In the genomic region with DNA sequence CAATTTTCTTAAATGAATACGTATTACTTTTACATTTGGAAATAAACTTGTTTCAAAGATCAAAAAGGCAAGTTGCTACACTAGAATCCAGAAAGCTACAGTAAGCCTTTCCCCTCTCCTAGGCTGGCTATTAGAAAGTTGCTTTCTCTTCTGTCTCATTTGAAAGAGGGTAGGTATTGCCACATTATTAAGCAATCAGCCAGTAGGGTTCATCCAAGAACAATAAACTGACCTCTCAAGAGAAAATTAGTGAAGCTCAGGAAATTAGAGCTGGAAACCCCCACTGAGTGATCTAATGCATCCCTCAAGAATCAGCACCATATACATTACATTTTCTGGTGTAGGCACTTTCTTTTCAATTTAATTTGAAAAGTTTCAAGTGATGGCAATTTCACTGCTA, we compare ENCODE assay signal across 17 cellular contexts. TPM values are rescaled to one million over a fixed set of nuclear protein-coding genes. Genes with fewer than 3 reads are reported as not detected.
DNase-seq lines count a peak whose midpoint lies in the region; ATAC-seq, FAIRE-seq and TF ChIP-seq lines count a peak whose summit lies in the region.
"Had no signal": no experiment of that assay in that cellular context is flagged by ENCODE, and none has a peak within 500 bp of the region (broad histone marks: within the 10 kb centered on the region; RNA-seq: fewer than 3 reads in every experiment).

No MANE protein-coding gene starts in this region.

- no peak for ATAC-seq in HepG2
- ATAC-seq in HG02938 (IDR thresholded peaks at IDR 0.05; ENCODE audit: unreplicated experiment), result no peak
- no peak for ATAC-seq in HG03139 (IDR thresholded peaks at IDR 0.05; ENCODE audit: unreplicated experiment)
- no peak for ATAC-seq in CD8-positive, alpha-beta T cell

- 0% methylated on average over 1 of the region's 1 CpG for WGBS in HepG2 (ENCODE audit: low lambda C conversion rate)

- no peaks in the 10 kb centered on the region for H3K9me3 Mint-ChIP-seq in CD8-positive, alpha-beta T cell
- H3K9me3 Mint-ChIP-seq: neural crest cell had no signal

- H3K4me3 ChIP-seq in NB4 (ENCODE audit: low read depth, low read length) (no peak overlapping the region), choroid plexus epithelial cell (ENCODE audit: low read depth, low read length) (no peak overlapping the region), HepG2 (replicated peaks in 1 of 3; ENCODE audit: insufficient read depth in 1 of 3, low read depth in 2 of 3, low read length in 3 of 3) (no peak overlapping the region)
- H3K4me3 ChIP-seq in CD8-positive, alpha-beta T cell (ENCODE audit: low read depth, low read length), result no peak overlapping the region

- no peak overlapping the region for H2AFZ ChIP-seq in HepG2 (ENCODE audit: low read length)

- no peaks in the 10 kb centered on the region for H3K9me3 ChIP-seq in HepG2 (ENCODE audit: low read length)
- H3K9me3 ChIP-seq in CD8-positive, alpha-beta T cell (ENCODE audit: low read length), result no peaks in the 10 kb centered on the region
- H3K9me3 ChIP-seq: BE2C had no signal

- no peak overlapping the region for H3K9ac ChIP-seq in HepG2 (ENCODE audit: insufficient read depth, low read depth, low read length)

- H3K27me3 Mint-ChIP-seq in CD8-positive, alpha-beta T cell (ENCODE audit: low read depth), result peaks cover 39% of the 10 kb centered on the region

- H3K27ac Mint-ChIP-seq in CD8-positive, alpha-beta T cell, result no peak overlapping the region

- intact Hi-C loops in HepG2 (cut with micrococcal nuclease; ENCODE audit: unreplicated experiment), result no loop called here
- intact Hi-C loops in CD8-positive, alpha-beta T cell (cut with DNase I, micrococcal nuclease), result no loop called here

- TF ChIP-seq RAD21 in HepG2 (CRISPR knock-in tag; IDR thresholded peaks at IDR 0.05), result no peak

- TF ChIP-seq POLR2A in NB4 (IDR thresholded peaks at IDR 0.05; ENCODE audit: extremely low read depth, insufficient read length) (no peak), HepG2 (IDR thresholded peaks at IDR 0.05; ENCODE audit: insufficient read depth in 1 of 2, low read depth in 2 of 2, low read length in 2 of 2) (no peak)

- H3K4me1 ChIP-seq in HepG2 (ENCODE audit: insufficient read depth, low read length), result no peaks in the 10 kb centered on the region
- H3K4me1 ChIP-seq in CD8-positive, alpha-beta T cell (ENCODE audit: insufficient read depth, low read length), result no peaks in the 10 kb centered on the region
- H3K4me1 ChIP-seq: BE2C had no signal

- no peaks in the 10 kb centered on the region for H3K4me1 Mint-ChIP-seq in CD8-positive, alpha-beta T cell (ENCODE audit: low read depth)

- TF ChIP-seq CTCF in NB4 (IDR thresholded peaks at IDR 0.05; ENCODE audit: low read depth, low read length) (no peak), choroid plexus epithelial cell (conservative IDR thresholded peaks at IDR 0.05; ENCODE audit: low read depth, low read length) (no peak), HepG2 (CRISPR knock-in tag; IDR thresholded peaks at IDR 0.05) (no peak)
- no peak for TF ChIP-seq CTCF in CD8-positive, alpha-beta T cell (IDR thresholded peaks at IDR 0.05)

- POLR2A ChIA-PET in HepG2 (lab: Yijun Ruan, JAX), result no interaction called here
- POLR2A ChIA-PET in CD8-positive, alpha-beta T cell (lab: Charles Lee), result no interaction called here

- in situ Hi-C loops in HepG2 (cut with HindIII; ENCODE audit: extremely low pct_ligation_motif_present, low pct_unique_long_range_greater_than_20kb), result no loop called here

- H3K4me2 ChIP-seq in HepG2 (ENCODE audit: low read depth, low read length), result no peak overlapping the region

- H3K36me3 Mint-ChIP-seq in CD8-positive, alpha-beta T cell, result no peaks in the 10 kb centered on the region

- H3K27me3 ChIP-seq in HepG2 (ENCODE audit: control insufficient read depth in 1 of 2, insufficient read depth in 2 of 2, low read length in 2 of 2), result peaks cover 2 to 16% of the 10 kb centered on the region in 2 experiments; a peak in 3 of 5 replicates
- no peaks in the 10 kb centered on the region for H3K27me3 ChIP-seq in CD8-positive, alpha-beta T cell (ENCODE audit: insufficient read depth, low read length)

- H3K79me2 ChIP-seq in HepG2 (ENCODE audit: insufficient read depth, low read length), result no peaks in the 10 kb centered on the region

- no peaks in the 10 kb centered on the region for H4K20me1 ChIP-seq in HepG2 (ENCODE audit: insufficient read depth, low read length)

- H3K36me3 ChIP-seq in HepG2 (replicated peaks in 1 of 2; ENCODE audit: control insufficient read depth in 1 of 2, insufficient read depth in 2 of 2, low read length in 2 of 2), result no peaks in the 10 kb centered on the region
- H3K36me3 ChIP-seq in CD8-positive, alpha-beta T cell (ENCODE audit: insufficient read depth, low read length), result no peaks in the 10 kb centered on the region
- H3K36me3 ChIP-seq: BE2C had no signal

- no peak overlapping the region for H3K27ac ChIP-seq in HepG2 (ENCODE audit: extremely low read length, insufficient read depth, low read length)
- no peak overlapping the region for H3K27ac ChIP-seq in CD8-positive, alpha-beta T cell (ENCODE audit: low read depth, low read length)

- no TSS peak for BruUV-seq in HepG2 (replicated peaks; lab: Mats Ljungman, UMichigan)

- no peak overlapping the region for H3K4me3 Mint-ChIP-seq in CD8-positive, alpha-beta T cell
- H3K4me3 Mint-ChIP-seq: neural crest cell had no signal

- FAIRE-seq in HepG2 (lab: Jason Lieb, UNC), result no peak
- FAIRE-seq: RCC 7860 had no signal

- TF ChIP-seq EP300 in HepG2 (IDR thresholded peaks at IDR 0.05; ENCODE audit: low read depth in 2 of 2, low read length in 2 of 2) (no peak), HepG2 (CRISPR knock-in tag; IDR thresholded peaks at IDR 0.05; ENCODE audit: borderline replicate concordance) (no peak)

- DNase-seq in Daoy (ENCODE audit: low read depth), result peak; percentile 65
- peak; percentile 83 for DNase-seq in NB4 (ENCODE audit: low read depth)
- DNase-seq in choroid plexus epithelial cell (ENCODE audit: low read depth), result peak; percentile 49
- DNase-seq in HepG2 (ENCODE audit: low spot score), result no peak
- DNase-seq in activated CD4-positive, alpha-beta T cell treated with anti-CD3 and anti-CD28 coated beads, Interleukin-2, amount 50 U/mL, for 4 hours, result no peak
- no peak for DNase-seq in CD8-positive, alpha-beta T cell
- DNase-seq: activated effector memory CD4-positive, alpha-beta T cell treated with anti-CD3 and anti-CD28 coated beads, Interleukin-2, amount 50 U/mL, for 16 hours; BE2C; NCI-H2081; NCI-H526 treated with DMSO at 0.1 percent for 48 hours; stimulated activated CD4-positive, alpha-beta T cell treated with anti-CD3 and anti-CD28 coated beads, Interleukin-1b, Interleukin-23, amount 100 ng/mL, for 48 hours had no signal

- CTCF ChIA-PET in HepG2 (lab: Yijun Ruan, JAX; ENCODE audit: low intra/inter-chr PET ratio, low total read pairs), result no interaction called here
- CTCF ChIA-PET in CD8-positive, alpha-beta T cell (lab: Charles Lee), result no interaction called here

TF ChIP-seq in HepG2, 621 proteins besides CTCF, POLR2A, EP300 and RAD21:
- TF ChIP-seq, protein P1, sequence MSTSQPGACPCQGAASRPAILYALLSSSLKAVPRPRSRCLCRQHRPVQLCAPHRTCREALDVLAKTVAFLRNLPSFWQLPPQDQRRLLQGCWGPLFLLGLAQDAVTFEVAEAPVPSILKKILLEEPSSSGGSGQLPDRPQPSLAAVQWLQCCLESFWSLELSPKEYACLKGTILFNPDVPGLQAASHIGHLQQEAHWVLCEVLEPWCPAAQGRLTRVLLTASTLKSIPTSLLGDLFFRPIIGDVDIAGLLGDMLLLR (CRISPR knock-in tag; IDR thresholded peaks at IDR 0.05), result no peak
- TF ChIP-seq CEBPB (IDR thresholded peaks at IDR 0.05; ENCODE audit: borderline replicate concordance, low read depth, low read length), result peak; percentile 46; the same call in 1 of the 2 replicates
- TF ChIP-seq GZF1 (CRISPR knock-in tag; IDR thresholded peaks at IDR 0.05), result no peak
- no peak for TF ChIP-seq ZNF709 (CRISPR knock-in tag; IDR thresholded peaks at IDR 0.05)
- TF ChIP-seq DPF2 (CRISPR knock-in tag; IDR thresholded peaks at IDR 0.05; ENCODE audit: borderline replicate concordance, low read depth), result no peak
- TF ChIP-seq FLYWCH1 (CRISPR knock-in tag; IDR thresholded peaks at IDR 0.05), result no peak

RNA-seq across cellular contexts. Expression of a gene that starts 4.5 kb away (rescaled TPM):
- 1.8 and 2.7 TPM in 2 replicates for total RNA-seq in Daoy (2014; rRNA removed; shearing (Covaris generic))
- not detected in 2 replicates for total RNA-seq in HepG2 (2016; rRNA removed; fragmentation: Illumina TruSeq; extraction: Trizol)
- 0.09 TPM in 1 of 2 replicates, not detected in the other for total RNA-seq in HepG2 (2016; cell fraction: cytosol; rRNA removed; fragmentation: Illumina TruSeq; extraction: Trizol; ENCODE audit: low read depth)
- total RNA-seq in HepG2 (2016; cell fraction: insoluble cytoplasmic fraction; rRNA removed; fragmentation: Illumina TruSeq; extraction: Trizol), result not detected in 2 replicates
- not detected in 2 replicates for total RNA-seq in HepG2 (2016; cell fraction: membrane; rRNA removed; fragmentation: Illumina TruSeq; extraction: Trizol)
- total RNA-seq in HepG2 (2016; cell fraction: nucleus; rRNA removed; fragmentation: Illumina TruSeq; extraction: Trizol), result not detected in 2 replicates
- polyA plus RNA-seq in HepG2 (2011; rRNA removed), result 0.03 and 0.16 TPM in 2 replicates
- polyA plus RNA-seq in HepG2 (2011; cell fraction: cytosol; rRNA removed), result not detected in 2 replicates
- polyA plus RNA-seq in HepG2 (2011; cell fraction: nucleus; rRNA removed), result not detected in 2 replicates
- not detected in 2 replicates for polyA plus RNA-seq in HepG2 (2012)
- polyA plus RNA-seq in HepG2 (2016; cell fraction: cytosol; fragmentation: Illumina TruSeq; extraction: Trizol; ENCODE audit: low read depth), result not detected in 2 replicates
- polyA plus RNA-seq in HepG2 (2016; cell fraction: insoluble cytoplasmic fraction; fragmentation: Illumina TruSeq; extraction: Trizol; ENCODE audit: low read depth), result not detected in 2 replicates
- polyA plus RNA-seq in HepG2 (2016; cell fraction: membrane; fragmentation: Illumina TruSeq; extraction: Trizol; ENCODE audit: low read depth), result not detected in 2 replicates
- polyA plus RNA-seq in HepG2 (2016; cell fraction: nucleus; fragmentation: Illumina TruSeq; extraction: Trizol; ENCODE audit: insufficient read depth, low read depth), result not detected in 2 replicates
- polyA minus RNA-seq in HepG2 (2011; rRNA and poly(A)+ RNA removed; ENCODE audit: low replicate concordance), result not detected in 2 replicates
- polyA minus RNA-seq in HepG2 (2011; cell fraction: cytosol; rRNA and poly(A)+ RNA removed), result not detected in 2 replicates
- not detected in 2 replicates for polyA minus RNA-seq in HepG2 (2011; cell fraction: nucleus; rRNA and poly(A)+ RNA removed)
- total RNA-seq in CD8-positive, alpha-beta T cell, result not detected
- total RNA-seq: HT-29, M059J, neural crest cell had no signal

Comparison
In these comparisons a context has a peak if more than half of its experiments do, and no peak if none do; other contexts are left out.
1. DNase-seq: peak in Daoy (single experiment), NB4 (single experiment) and choroid plexus epithelial cell (single experiment); none in HepG2 (single experiment), activated CD4-positive, alpha-beta T cell treated with anti-CD3 and anti-CD28 coated beads, Interleukin-2, amount 50 U/mL, for 4 hours (0 of 2) and CD8-positive, alpha-beta T cell (0 of 7).